Comparison of ENCODE assay signal across 23 cellular contexts in the genomic region with DNA sequence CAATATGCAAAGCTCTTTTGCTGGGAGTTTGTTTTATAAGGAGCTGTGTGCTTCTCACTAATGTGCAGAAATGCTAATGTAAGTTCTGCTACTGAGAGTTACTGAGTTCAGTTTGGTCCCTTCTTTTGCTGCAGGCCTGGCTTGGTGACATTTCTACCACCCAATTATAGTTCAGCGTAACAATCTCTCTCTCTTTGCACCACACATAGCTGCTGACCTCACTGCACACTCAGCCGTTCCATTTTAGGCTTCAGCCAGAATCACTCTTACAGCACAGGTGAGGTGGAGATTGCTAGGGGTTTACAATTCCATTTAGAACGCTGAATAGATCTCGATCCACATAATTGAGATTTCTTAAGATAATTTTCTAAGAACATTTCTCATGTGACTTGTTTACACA. TPM values are rescaled to one million over a fixed set of nuclear protein-coding genes. Genes with fewer than 3 reads are reported as not detected.
"Had no signal": no experiment of that assay in that cellular context is flagged by ENCODE, and none has a peak within 500 bp of the region (broad histone marks: within the 10 kb centered on the region; RNA-seq: fewer than 3 reads in every experiment).

No MANE protein-coding gene starts in this region.

- H3K36me3 ChIP-seq: colonic mucosa, gastroesophageal sphincter, sigmoid colon, spleen, transverse colon, WERI-Rb-1 had no signal

- H3K4me1 ChIP-seq: colonic mucosa, sigmoid colon, spleen, transverse colon had no signal

- H3K27me3 ChIP-seq: colonic mucosa, dorsolateral prefrontal cortex, gastroesophageal sphincter, sigmoid colon, spleen, testis, transverse colon had no signal

- DNase-seq: activated CD4-positive, alpha-beta T cell treated with anti-CD3 and anti-CD28 coated beads for 48 hours; activated CD4-positive, alpha-beta T cell treated with anti-CD3 and anti-CD28 coated beads, Interleukin-2, amount 50 U/mL, for 48 hours; activated CD8-positive, alpha-beta memory T cell treated with anti-CD3 and anti-CD28 coated beads for 24 hours; activated effector memory CD4-positive, alpha-beta T cell treated with Interleukin-2 at 50 U/mL for 16 hours; activated naive CD4-positive, alpha-beta T cell treated with Interleukin-2 at 50 U/mL for 16 hours; anterior cingulate cortex; cerebellar nuclear complex; colonic mucosa; dorsolateral prefrontal cortex; effector memory CD4-positive, alpha-beta T cell; hypothalamus; immature natural killer cell; kidney; mucosa of descending colon; sigmoid colon; spleen; stimulated activated naive CD4-positive, alpha-beta T cell treated with Interleukin-2 at 50 U/mL for 16 hours; testis; transverse colon; WERI-Rb-1 had no signal

- H3K27ac ChIP-seq: colonic mucosa, dorsolateral prefrontal cortex, gastroesophageal sphincter, sigmoid colon, spleen, testis, transverse colon, WERI-Rb-1 had no signal

- H3K4me3 ChIP-seq: colonic mucosa, dorsolateral prefrontal cortex, gastroesophageal sphincter, lung, mucosa of descending colon, sigmoid colon, spleen, testis, transverse colon had no signal

- H3K9me3 ChIP-seq: colonic mucosa, gastroesophageal sphincter, mucosa of descending colon, sigmoid colon, spleen, testis, transverse colon had no signal

- ATAC-seq: activated CD4-positive, CD25-positive, alpha-beta regulatory T cell treated with anti-CD3 and anti-CD28 coated beads, Interleukin-2, amount 50 U/mL, for 24 hours; gastroesophageal sphincter; mucosa of descending colon had no signal

RNA-seq across cellular contexts. Expression of a gene that starts 21.0 kb away (rescaled TPM):
- polyA plus RNA-seq: immature natural killer cell had no signal
